In genomic region chr3:72683068-72683467, GRCh38 we compare ENCODE assay signal across 1 cellular context.
TF ChIP-seq lines count a peak whose summit lies in the region.

No MANE protein-coding gene starts in this region.

TF ChIP-seq in GM12878, 131 proteins besides CTCF, POLR2A, EP300 and RAD21 (continued from another document and continues in another):
- no peak for TF ChIP-seq E2F4 (IDR thresholded peaks at IDR 0.05; ENCODE audit: low read depth, low read length)
- TF ChIP-seq CHD1 (IDR thresholded peaks at IDR 0.05; ENCODE audit: low read depth, low read length): no peak
- no peak for TF ChIP-seq ESRRA (IDR thresholded peaks at IDR 0.05; ENCODE audit: low read length)
- TF ChIP-seq EED (IDR thresholded peaks at IDR 0.05; ENCODE audit: low read depth): peak; percentile 79
- TF ChIP-seq BCL3 (IDR thresholded peaks at IDR 0.05; ENCODE audit: borderline replicate concordance, insufficient read depth, low read depth, low read length, poor library complexity, severe bottlenecking): peak; percentile 60
- TF ChIP-seq MEF2B (IDR thresholded peaks at IDR 0.05; ENCODE audit: partially characterized antibody, poor library complexity, severe bottlenecking): peak; percentile 91
- no peak for TF ChIP-seq NRF1 (conservative IDR thresholded peaks at IDR 0.05; ENCODE audit: low read depth, low read length)
- TF ChIP-seq CBX5 (IDR thresholded peaks at IDR 0.05; ENCODE audit: low read depth): 0 out of 2 replicates have a peak, but pooled peaks have one; percentile 39
- peak; percentile 62; the same call in 1 of the 2 replicates for TF ChIP-seq ATF2 (IDR thresholded peaks at IDR 0.05; ENCODE audit: low read length)
- peak; percentile 83 for TF ChIP-seq SKIL (IDR thresholded peaks at IDR 0.05; ENCODE audit: low read depth, poor library complexity, severe bottlenecking)
- no peak for TF ChIP-seq STAT1 (conservative IDR thresholded peaks at IDR 0.05)
- no peak for TF ChIP-seq SIX5 (IDR thresholded peaks at IDR 0.05; ENCODE audit: low read depth, low read length, severe bottlenecking)
- no peak for TF ChIP-seq RAD51 (IDR thresholded peaks at IDR 0.05)
- no peak for TF ChIP-seq PML (IDR thresholded peaks at IDR 0.05; ENCODE audit: low read length)
- TF ChIP-seq RUNX3 (IDR thresholded peaks at IDR 0.05; ENCODE audit: low read length): peak; percentile 55
- TF ChIP-seq TCF7 (IDR thresholded peaks at IDR 0.05; ENCODE audit: borderline replicate concordance): peak; percentile 79
- peak; percentile 58 for TF ChIP-seq RELA (IDR thresholded peaks at IDR 0.05; ENCODE audit: borderline replicate concordance, partially characterized antibody)
- TF ChIP-seq IKZF2 (IDR thresholded peaks at IDR 0.05): peak; percentile 47 to 79; a peak in 3 of 4 replicates
- TF ChIP-seq ZZZ3 (IDR thresholded peaks at IDR 0.05; ENCODE audit: control insufficient read depth, insufficient read length, low read depth): no peak
- no peak for TF ChIP-seq SREBF1 (IDR thresholded peaks at IDR 0.05; ENCODE audit: low read length)
- no peak for TF ChIP-seq REST (IDR thresholded peaks at IDR 0.05; ENCODE audit: low read depth, low read length)
- TF ChIP-seq BCL11A (IDR thresholded peaks at IDR 0.05; ENCODE audit: low read depth, low read length): peak; percentile 82
- no peak for TF ChIP-seq ELK1 (IDR thresholded peaks at IDR 0.05; ENCODE audit: low read depth, low read length)
- no peak for TF ChIP-seq SIN3A (IDR thresholded peaks at IDR 0.05; ENCODE audit: low read depth, low read length)
- no peak for TF ChIP-seq SMAD5 (IDR thresholded peaks at IDR 0.05; ENCODE audit: low read depth)
- no peak for TF ChIP-seq CREB1 (IDR thresholded peaks at IDR 0.05; ENCODE audit: low read depth)
- peak; percentile 62 for TF ChIP-seq JUNB (IDR thresholded peaks at IDR 0.05)
- TF ChIP-seq E4F1 (IDR thresholded peaks at IDR 0.05; ENCODE audit: borderline replicate concordance, partially characterized antibody): no peak
- no peak for TF ChIP-seq HCFC1 (IDR thresholded peaks at IDR 0.05; ENCODE audit: low read length)
- TF ChIP-seq MYB (IDR thresholded peaks at IDR 0.05; ENCODE audit: borderline replicate concordance, low read depth, low read length): no peak
- TF ChIP-seq USF2 (IDR thresholded peaks at IDR 0.05; ENCODE audit: borderline replicate concordance, low read depth, low read length): no peak
- TF ChIP-seq YY1 (IDR thresholded peaks at IDR 0.05; ENCODE audit: low read depth, low read length): 0 out of 2 replicates have a peak, but pooled peaks have one; percentile 15
- TF ChIP-seq ZNF24 (IDR thresholded peaks at IDR 0.05): peak; percentile 39; the same call in 1 of the 2 replicates
- no peak for TF ChIP-seq SP1 (IDR thresholded peaks at IDR 0.05; ENCODE audit: low read depth, low read length)
- no peak for TF ChIP-seq SMARCA5 (IDR thresholded peaks at IDR 0.05)
- peak; percentile 94 for TF ChIP-seq MTA2 (IDR thresholded peaks at IDR 0.05; ENCODE audit: low read depth)
- no peak for TF ChIP-seq GABPA (IDR thresholded peaks at IDR 0.05; ENCODE audit: low read depth)
- TF ChIP-seq GATAD2B (conservative IDR thresholded peaks at IDR 0.05; ENCODE audit: low read depth): no peak
- TF ChIP-seq IRF5 (IDR thresholded peaks at IDR 0.05; ENCODE audit: borderline replicate concordance): no peak
- TF ChIP-seq SRF (IDR thresholded peaks at IDR 0.05; ENCODE audit: low read depth in 2 of 2, low read length in 2 of 2): peak in 1 of 2 experiments; percentile 71; a peak in 1 of 4 replicates
- no peak for TF ChIP-seq TBL1XR1 (IDR thresholded peaks at IDR 0.05; ENCODE audit: low read depth, low read length)
- TF ChIP-seq HDAC2 (IDR thresholded peaks at IDR 0.05): no peak
